In genomic region chr9:36327903-36328302, GRCh38 we compare ENCODE assay signal across 12 cellular contexts.
DNase-seq lines count a peak whose midpoint lies in the region; ATAC-seq and TF ChIP-seq lines count a peak whose summit lies in the region.
"Had no signal": no experiment of that assay in that cellular context is flagged by ENCODE, and none has a peak within 500 bp of the region (broad histone marks: within the 10 kb centered on the region; RNA-seq: fewer than 3 reads in every experiment).

No MANE protein-coding gene starts in this region.

- no peaks in the 10 kb centered on the region for H3F3A ChIP-seq in MM.1S (ENCODE audit: insufficient read depth, low read length)

- no peaks in the 10 kb centered on the region for H3K9me3 Mint-ChIP-seq in chondrocyte (ENCODE audit: low read depth)
- H3K9me3 Mint-ChIP-seq: activated naive CD8-positive, alpha-beta T cell treated with anti-CD3 and anti-CD28 coated beads, Interleukin-2, amount 10 ng/mL, durations not matched to agents 7 days and 5 days; stimulated activated naive CD8-positive, alpha-beta T cell treated with anti-CD3 and anti-CD28 coated beads, Interleukin-15, Interleukin-2, amounts not matched to agents 100 ng/mL and 50 ng/mL, for 24 hours had no signal

- H3K79me2 ChIP-seq in MM.1S (ENCODE audit: low read length) = no peaks in the 10 kb centered on the region

- H3K4me3 ChIP-seq in MM.1S (ENCODE audit: low read length) = no peak overlapping the region

- H3K27me3 Mint-ChIP-seq in chondrocyte (ENCODE audit: low read depth) = no peaks in the 10 kb centered on the region
- H3K27me3 Mint-ChIP-seq: activated naive CD8-positive, alpha-beta T cell treated with anti-CD3 and anti-CD28 coated beads, Interleukin-2, amount 10 ng/mL, durations not matched to agents 7 days and 5 days; stimulated activated naive CD8-positive, alpha-beta T cell treated with anti-CD3 and anti-CD28 coated beads, Interleukin-15, Interleukin-2, amounts not matched to agents 100 ng/mL and 50 ng/mL, for 24 hours had no signal

- no peaks in the 10 kb centered on the region for H3K9me2 ChIP-seq in MM.1S (replicated peaks; ENCODE audit: insufficient read depth, low read length)

- no peaks in the 10 kb centered on the region for H3K4me1 ChIP-seq in MM.1S (ENCODE audit: low read length)

- ATAC-seq in left lobe of liver = peak; percentile 16
- ATAC-seq in HG03342 (IDR thresholded peaks at IDR 0.05; ENCODE audit: unreplicated experiment) = no peak

- peaks cover 17% of the 10 kb centered on the region for H3K4me1 Mint-ChIP-seq in chondrocyte (ENCODE audit: low read depth)

- no peaks in the 10 kb centered on the region for H3K36me3 Mint-ChIP-seq in chondrocyte (ENCODE audit: low read depth)
- H3K36me3 Mint-ChIP-seq: activated naive CD8-positive, alpha-beta T cell treated with anti-CD3 and anti-CD28 coated beads, Interleukin-2, amount 10 ng/mL, durations not matched to agents 7 days and 5 days had no signal

- no peak overlapping the region for H2AFZ ChIP-seq in MM.1S (ENCODE audit: low read length)

- in situ Hi-C loops in ACHN (cut with HindIII; ENCODE audit: low pct_ligation_motif_present, low pct_unique_long_range_greater_than_20kb, low sequenced_read_pairs) = no loop called here

- H3K4me3 Mint-ChIP-seq in chondrocyte (ENCODE audit: unreplicated experiment) = no peak overlapping the region
- H3K4me3 Mint-ChIP-seq: activated naive CD8-positive, alpha-beta T cell treated with anti-CD3 and anti-CD28 coated beads, Interleukin-2, amount 10 ng/mL, durations not matched to agents 7 days and 5 days; stimulated activated naive CD8-positive, alpha-beta T cell treated with anti-CD3 and anti-CD28 coated beads, Interleukin-15, Interleukin-2, amounts not matched to agents 100 ng/mL and 50 ng/mL, for 24 hours had no signal

- H3K27ac ChIP-seq in MM.1S (ENCODE audit: low read length) = no peak overlapping the region

- no peaks in the 10 kb centered on the region for H3K36me3 ChIP-seq in MM.1S (replicated peaks; ENCODE audit: insufficient read depth, low read length)

- H3K9ac ChIP-seq in MM.1S (ENCODE audit: low read length) = no peak overlapping the region

- no peak overlapping the region for H3K4me2 ChIP-seq in MM.1S (ENCODE audit: low read depth, low read length)

- DNase-seq in ACHN (peak; percentile 21), M059J (ENCODE audit: low read depth) (peak; percentile 78), chondrocyte (ENCODE audit: low spot score) (no peak), left lobe of liver (ENCODE audit: low spot score) (no peak), MM.1S (no peak), NCI-H2196 (lab: John Stamatoyannopoulos, UW; ENCODE audit: unreplicated experiment) (no peak), NCI-H2029 (lab: John Stamatoyannopoulos, UW) (no peak)
- DNase-seq: activated naive CD8-positive, alpha-beta T cell treated with anti-CD3 and anti-CD28 coated beads, Interleukin-2, amount 10 ng/mL, durations not matched to agents 7 days and 5 days; NCI-H1930; NK-92 treated with Interleukin-12 subunit alpha and Interleukin-12 subunit beta, amount 100 ng/mL, for 24 hours had no signal

- peak overlapping the region; percentile 15 for H3K27ac Mint-ChIP-seq in chondrocyte (ENCODE audit: unreplicated experiment)
- H3K27ac Mint-ChIP-seq: activated naive CD8-positive, alpha-beta T cell treated with anti-CD3 and anti-CD28 coated beads, Interleukin-2, amount 10 ng/mL, durations not matched to agents 7 days and 5 days; stimulated activated naive CD8-positive, alpha-beta T cell treated with anti-CD3 and anti-CD28 coated beads, Interleukin-15, Interleukin-2, amounts not matched to agents 100 ng/mL and 50 ng/mL, for 24 hours had no signal

- H3K9me3 ChIP-seq in MM.1S (replicated peaks; ENCODE audit: insufficient read depth, low read length) = no peaks in the 10 kb centered on the region

- no peaks in the 10 kb centered on the region for H3K27me3 ChIP-seq in MM.1S (replicated peaks; ENCODE audit: insufficient read depth, low read length)

- TF ChIP-seq CTCF in chondrocyte (IDR thresholded peaks at IDR 0.05) (no peak), MM.1S (IDR thresholded peaks at IDR 0.05; ENCODE audit: low read length) (no peak)

- no peaks in the 10 kb centered on the region for H4K20me1 ChIP-seq in MM.1S (ENCODE audit: insufficient read depth, low read length)

Comparison
In these comparisons a context has a peak if more than half of its experiments do, and no peak if none do; other contexts are left out.
1. DNase-seq: peak in ACHN (single experiment) and M059J (single experiment); none in chondrocyte (single experiment), left lobe of liver (single experiment), MM.1S (single experiment), NCI-H2196 (single experiment) and NCI-H2029 (single experiment).